17 cellular contexts compared by ENCODE assay signal in genomic region chr17:4426499-4427208, GRCh38. TPM values are rescaled to one million over a fixed set of nuclear protein-coding genes. Genes with fewer than 3 reads are reported as not detected.
DNase-seq lines count a peak whose midpoint lies in the region; ATAC-seq and TF ChIP-seq lines count a peak whose summit lies in the region.
"Had no signal": no experiment of that assay in that cellular context is flagged by ENCODE, and none has a peak within 500 bp of the region (broad histone marks: within the 10 kb centered on the region; RNA-seq: fewer than 3 reads in every experiment).

No MANE protein-coding gene starts in this region.

- H3K27ac Mint-ChIP-seq in type B pancreatic cell: peak overlapping the region; percentile 41

- H3K9me3 Mint-ChIP-seq in type B pancreatic cell: no peaks in the 10 kb centered on the region

- H3K36me3 ChIP-seq in PC-9 (ENCODE audit: low read depth) (no peaks in the 10 kb centered on the region), lower lobe of right lung (no peaks in the 10 kb centered on the region)

- peak overlapping the region; percentile 19; the same call in 1 of the 2 replicates for H3K4me2 ChIP-seq in PC-9

- H4K20me1 ChIP-seq in PC-9 (ENCODE audit: insufficient read depth): no peaks in the 10 kb centered on the region

- H3F3A ChIP-seq in PC-9 (ENCODE audit: insufficient read depth, low read depth): peaks cover 13% of the 10 kb centered on the region; the same call in 1 of the 2 replicates

- H3K36me3 Mint-ChIP-seq in type B pancreatic cell: no peaks in the 10 kb centered on the region

- no peaks in the 10 kb centered on the region for H3K79me2 ChIP-seq in PC-9 (ENCODE audit: low read depth)

- POLR2A ChIA-PET in PC-9 (lab: Charles Lee; ENCODE audit: unreplicated experiment): interaction anchor here (0.7 kb wide), 1 partner anchor 18 kb away, joined by 3 read pairs; no protein-coding TSS in a partner anchor

- H3K4me3 ChIP-seq in PC-9 (no peak overlapping the region), lower lobe of right lung (no peak overlapping the region)

- H3K27me3 Mint-ChIP-seq in type B pancreatic cell: no peaks in the 10 kb centered on the region

- H3K4me1 Mint-ChIP-seq in type B pancreatic cell (ENCODE audit: unreplicated experiment): no peaks in the 10 kb centered on the region

- H3K4me1 ChIP-seq in PC-9 (replicated peaks; ENCODE audit: insufficient read depth): 0 out of 2 replicates have a peak, but pooled peaks cover 8% of the 10 kb centered on the region
- no peaks in the 10 kb centered on the region for H3K4me1 ChIP-seq in lower lobe of right lung

- intact Hi-C loops in PC-9 (cut with micrococcal nuclease; ENCODE audit: unreplicated experiment): loop anchor here (10.0 kb wide), 1 partner anchor 478 kb away; the partner anchor contains the start of gene CHRNE
- intact Hi-C loops in lower lobe of right lung (cut with DNase I): no loop called here
- intact Hi-C loops in left ventricle myocardium superior (cut with micrococcal nuclease): no loop called here
- intact Hi-C loops in Right ventricle myocardium inferior (cut with DNase I): no loop called here

- no TSS peak for BruUV-seq in PC-9 (replicated peaks; lab: Mats Ljungman, UMichigan)

- H3K27ac ChIP-seq in PC-9 (peak overlapping the region; percentile 50), lower lobe of right lung (no peak overlapping the region)
- H3K27ac ChIP-seq: C4-2B had no signal

- TF ChIP-seq CTCF in GM13976 (IDR thresholded peaks at IDR 0.05; ENCODE audit: borderline replicate concordance, control extremely low read depth, extremely low read depth, insufficient read depth, missing control alignments): no peak
- no peak for TF ChIP-seq CTCF in PC-9 (conservative IDR thresholded peaks at IDR 0.05)
- TF ChIP-seq CTCF in lower lobe of right lung (IDR thresholded peaks at IDR 0.05): no peak
- no peak for TF ChIP-seq CTCF in type B pancreatic cell (conservative IDR thresholded peaks at IDR 0.05)

- no peak overlapping the region for H3K4me3 Mint-ChIP-seq in type B pancreatic cell

- H3K9me3 ChIP-seq in PC-9 (ENCODE audit: insufficient read depth, low read depth) (no peaks in the 10 kb centered on the region), lower lobe of right lung (no peaks in the 10 kb centered on the region)

- H3K27me3 ChIP-seq in PC-9 (ENCODE audit: insufficient read depth, low read depth) (no peaks in the 10 kb centered on the region), lower lobe of right lung (ENCODE audit: low read depth) (no peaks in the 10 kb centered on the region)

- DNase-seq in GM13976 (ENCODE audit: low spot score) (peak; percentile 50), PC-9 (no peak), lower lobe of right lung (no peak), type B pancreatic cell (ENCODE audit: extremely low spot score, unreplicated experiment) (no peak), left ventricle myocardium superior (no peak), AG20443 (ENCODE audit: low spot score) (no peak), Right ventricle myocardium inferior (ENCODE audit: missing footprints) (no peak)
- DNase-seq: DMS153, GOT3, MM.1S, NCI-H1417, NCI-H2029, NCI-H510A treated with DMSO at 0.1 percent for 48 hours had no signal

- no peaks in the 10 kb centered on the region for H3K9me2 ChIP-seq in PC-9 (ENCODE audit: insufficient read depth)

- in situ Hi-C loops in GM13976 (cut with MboI; ENCODE audit: low sequenced_read_pairs, unreplicated experiment): no loop called here

- H2AFZ ChIP-seq in PC-9: no peak overlapping the region

- CTCF ChIA-PET in PC-9 (lab: Charles Lee): interaction anchor here (0.7 kb wide), 1 partner anchor 46 kb away, joined by 22 read pairs; no protein-coding TSS in a partner anchor

- peak; percentile 81 to 85 for ATAC-seq in lower lobe of right lung
- no peak for ATAC-seq in left ventricle myocardium superior
- no peak for ATAC-seq in HG03378 (IDR thresholded peaks at IDR 0.05; ENCODE audit: unreplicated experiment)
- ATAC-seq in Right ventricle myocardium inferior: no peak
- ATAC-seq: HepG2 had no signal

RNA-seq across cellular contexts. Expression of gene SPNS3, which starts 7.1 kb away (rescaled TPM):
- total RNA-seq in PC-9 (2021): 14.8 and 15.9 TPM in 2 replicates
- total RNA-seq in lower lobe of right lung: 0.24 TPM
- total RNA-seq in type B pancreatic cell (ENCODE audit: low replicate concordance): 0.31 and 0.34 TPM in 2 replicates
- 1.0 TPM for total RNA-seq in left ventricle myocardium superior
- total RNA-seq in Right ventricle myocardium inferior: 0.35 TPM
- total RNA-seq: HepG2, RPMI7951 had no signal

Comparison
In these comparisons a context has a peak if more than half of its experiments do, and no peak if none do; other contexts are left out.
1. ATAC-seq: peak in lower lobe of right lung (2 of 2); none in left ventricle myocardium superior (single experiment), HG03378 (single experiment) and Right ventricle myocardium inferior (single experiment).